Comparison of ENCODE assay signal across 19 cellular contexts in the genomic region with DNA sequence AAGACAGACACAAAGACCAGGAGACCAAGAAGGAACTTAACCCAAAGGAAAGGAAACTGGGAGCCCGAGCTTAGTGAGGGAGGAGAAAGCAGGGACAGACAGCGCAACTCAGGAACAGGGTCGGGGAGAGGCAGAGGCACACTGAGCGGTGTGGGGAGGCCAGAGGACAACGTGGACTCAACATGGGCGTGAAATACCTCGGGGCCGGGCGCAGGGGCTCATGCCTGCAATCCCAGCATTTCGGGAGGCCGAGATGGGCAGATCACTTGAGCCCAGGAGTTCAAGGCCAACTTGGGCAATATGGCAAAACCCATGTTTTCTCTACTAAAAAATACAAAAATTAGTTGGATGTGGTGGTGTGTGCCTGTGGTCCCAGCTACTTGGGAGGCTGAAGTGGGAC. TPM values are rescaled to one million over a fixed set of nuclear protein-coding genes. Genes with fewer than 3 reads are reported as not detected.
DNase-seq lines count a peak whose midpoint lies in the region; ATAC-seq and TF ChIP-seq lines count a peak whose summit lies in the region.
"Had no signal": no experiment of that assay in that cellular context is flagged by ENCODE, and none has a peak within 500 bp of the region (broad histone marks: within the 10 kb centered on the region; RNA-seq: fewer than 3 reads in every experiment).

No MANE protein-coding gene starts in this region.

- H3K27ac ChIP-seq in BLaER1 (no peak overlapping the region; the same call in 1 of the 2 replicates), gastrocnemius medialis (peak overlapping the region; percentile 73 to 94 (median 76))
- peak overlapping the region in 9 of 11 experiments; percentile 4 to 67 (median 57); a peak in 12 of 22 replicates for H3K27ac ChIP-seq in BLaER1 treated with 17β-estradiol and CSF1 and Interleukin-3, amounts not matched to agents 10 nM and 100 nM
- H3K27ac ChIP-seq: GM23248 had no signal

- no peak overlapping the region for H3K9ac ChIP-seq in BLaER1
- no peak overlapping the region; a peak in 2 of 22 replicates for H3K9ac ChIP-seq in BLaER1 treated with 17β-estradiol and CSF1 and Interleukin-3, amounts not matched to agents 10 nM and 100 nM
- H3K9ac ChIP-seq: GM23248 had no signal

- peaks cover 20% of the 10 kb centered on the region for H3K27me3 Mint-ChIP-seq in endothelial cell (ENCODE audit: unreplicated experiment)

- TF ChIP-seq POLR2A in gastrocnemius medialis (IDR thresholded peaks at IDR 0.05): no peak

- peaks cover 62% of the 10 kb centered on the region for H3K4me1 Mint-ChIP-seq in endothelial cell (ENCODE audit: unreplicated experiment)

- no peaks in the 10 kb centered on the region for H3K9me3 Mint-ChIP-seq in endothelial cell (ENCODE audit: unreplicated experiment)

- H3K4me3 Mint-ChIP-seq in endothelial cell (ENCODE audit: unreplicated experiment): peak overlapping the region; percentile 23
- H3K4me3 Mint-ChIP-seq: CD4-positive, alpha-beta memory T cell had no signal

- H3K36me3 Mint-ChIP-seq in endothelial cell (ENCODE audit: low read depth, unreplicated experiment): peaks cover 8% of the 10 kb centered on the region
- H3K36me3 Mint-ChIP-seq: CD14-positive monocyte had no signal

- no peaks in the 10 kb centered on the region for H4K20me1 ChIP-seq in BLaER1
- H4K20me1 ChIP-seq in BLaER1 treated with 17β-estradiol and CSF1 and Interleukin-3, amounts not matched to agents 10 nM and 100 nM: peaks cover 0 to 7% (median 0%) of the 10 kb centered on the region in 11 experiments; a peak in 6 of 22 replicates

- in situ Hi-C loops in gastrocnemius medialis (cut with MboI; ENCODE audit: low sequenced_read_pairs in 4 of 4): loop anchor here in 1 of 4 donors (10.0 kb wide), 1 partner anchor 78 kb away; no protein-coding TSS in a partner anchor
- in situ Hi-C loops in GM13976 (cut with MboI; ENCODE audit: low sequenced_read_pairs, unreplicated experiment): no loop called here

- H3K27me3 ChIP-seq in BLaER1 (no peaks in the 10 kb centered on the region), gastrocnemius medialis (no peaks in the 10 kb centered on the region)
- H3K27me3 ChIP-seq in BLaER1 treated with 17β-estradiol and CSF1 and Interleukin-3, amounts not matched to agents 10 nM and 100 nM: peaks cover 0 to 31% (median 3%) of the 10 kb centered on the region in 11 experiments; a peak in 9 of 22 replicates
- H3K27me3 ChIP-seq: BE2C had no signal

- no peak overlapping the region for H3K4me3 ChIP-seq in BLaER1
- H3K4me3 ChIP-seq in BLaER1 treated with 17β-estradiol and CSF1 and Interleukin-3, amounts not matched to agents 10 nM and 100 nM: no peak overlapping the region
- no peak overlapping the region for H3K4me3 ChIP-seq in gastrocnemius medialis
- H3K4me3 ChIP-seq: GM12878, GM23248, HAP-1 had no signal

- H3K4me1 ChIP-seq in BLaER1: peaks cover 80% of the 10 kb centered on the region
- H3K4me1 ChIP-seq in BLaER1 treated with 17β-estradiol and CSF1 and Interleukin-3, amounts not matched to agents 10 nM and 100 nM: peaks cover 64 to 82% (median 73%) of the 10 kb centered on the region in 10 experiments
- peaks cover 46% of the 10 kb centered on the region in 2 donors for H3K4me1 ChIP-seq in gastrocnemius medialis

- DNase-seq in endothelial cell (ENCODE audit: low spot score): no peak
- no peak for DNase-seq in gastrocnemius medialis
- no peak for DNase-seq in D341Med (ENCODE audit: low spot score)
- no peak for DNase-seq in GM13976 (ENCODE audit: low spot score)
- DNase-seq in NCI-H1105 treated with DMSO at 0.1 percent for 48 hours (lab: John Stamatoyannopoulos, UW): no peak
- DNase-seq: ACHN; BE2C; Calu3; CD4-positive, alpha-beta memory T cell; DMS 273 treated with DMSO at 0.1 percent for 48 hours; DMS53; DND-41; EL; GM23248 had no signal

- no peaks in the 10 kb centered on the region for H3K9me3 ChIP-seq in BLaER1
- peaks cover 0 to 6% (median 0%) of the 10 kb centered on the region in 11 experiments; a peak in 6 of 22 replicates for H3K9me3 ChIP-seq in BLaER1 treated with 17β-estradiol and CSF1 and Interleukin-3, amounts not matched to agents 10 nM and 100 nM (replicated peaks in 1 of 11)
- no peaks in the 10 kb centered on the region for H3K9me3 ChIP-seq in gastrocnemius medialis
- H3K9me3 ChIP-seq: BE2C, HAP-1 had no signal

- peak overlapping the region; percentile 38 for H3K4me2 ChIP-seq in BLaER1
- H3K4me2 ChIP-seq in BLaER1 treated with 17β-estradiol and CSF1 and Interleukin-3, amounts not matched to agents 10 nM and 100 nM: peak overlapping the region; percentile 26 to 84 (median 69)

- no peaks in the 10 kb centered on the region for H3K36me3 ChIP-seq in BLaER1
- H3K36me3 ChIP-seq in BLaER1 treated with 17β-estradiol and CSF1 and Interleukin-3, amounts not matched to agents 10 nM and 100 nM: no peaks in the 10 kb centered on the region
- no peaks in the 10 kb centered on the region for H3K36me3 ChIP-seq in gastrocnemius medialis
- H3K36me3 ChIP-seq: BE2C, HAP-1 had no signal

- H3K27ac Mint-ChIP-seq in endothelial cell (ENCODE audit: unreplicated experiment): no peak overlapping the region
- H3K27ac Mint-ChIP-seq: CD4-positive, alpha-beta memory T cell had no signal

- intact Hi-C loops in gastrocnemius medialis (cut with DNase I; ENCODE audit: low total_unique reads): no loop called here

- ATAC-seq in gastrocnemius medialis: no peak
- ATAC-seq: GM12878 had no signal

- TF ChIP-seq CTCF in endothelial cell (IDR thresholded peaks at IDR 0.05; ENCODE audit: unreplicated experiment): no peak
- no peak for TF ChIP-seq CTCF in gastrocnemius medialis (IDR thresholded peaks at IDR 0.05 in 4 of 5, conservative IDR thresholded peaks at IDR 0.05 in 1 of 5)
- no peak for TF ChIP-seq CTCF in GM13976 (IDR thresholded peaks at IDR 0.05; ENCODE audit: borderline replicate concordance, control extremely low read depth, extremely low read depth, insufficient read depth, missing control alignments)

RNA-seq across cellular contexts. Expression of a gene that starts 5.7 kb away (rescaled TPM):
- total RNA-seq in endothelial cell (ENCODE audit: unreplicated experiment) (105 TPM), gastrocnemius medialis (10 to 100 TPM; 18.7 to 35.7 (median 27.4) TPM)

RNA-seq across cellular contexts. Expression of a gene that starts 46.3 kb away (rescaled TPM):
- 4.9 TPM for total RNA-seq in endothelial cell (ENCODE audit: unreplicated experiment)
- 1 to 10 TPM in 1 of 4 donors, under 1 TPM in 3; 0.18 to 5.6 (median 0.58) TPM for total RNA-seq in gastrocnemius medialis
